ENCODE assay signal across 8 cellular contexts in the genomic region with DNA sequence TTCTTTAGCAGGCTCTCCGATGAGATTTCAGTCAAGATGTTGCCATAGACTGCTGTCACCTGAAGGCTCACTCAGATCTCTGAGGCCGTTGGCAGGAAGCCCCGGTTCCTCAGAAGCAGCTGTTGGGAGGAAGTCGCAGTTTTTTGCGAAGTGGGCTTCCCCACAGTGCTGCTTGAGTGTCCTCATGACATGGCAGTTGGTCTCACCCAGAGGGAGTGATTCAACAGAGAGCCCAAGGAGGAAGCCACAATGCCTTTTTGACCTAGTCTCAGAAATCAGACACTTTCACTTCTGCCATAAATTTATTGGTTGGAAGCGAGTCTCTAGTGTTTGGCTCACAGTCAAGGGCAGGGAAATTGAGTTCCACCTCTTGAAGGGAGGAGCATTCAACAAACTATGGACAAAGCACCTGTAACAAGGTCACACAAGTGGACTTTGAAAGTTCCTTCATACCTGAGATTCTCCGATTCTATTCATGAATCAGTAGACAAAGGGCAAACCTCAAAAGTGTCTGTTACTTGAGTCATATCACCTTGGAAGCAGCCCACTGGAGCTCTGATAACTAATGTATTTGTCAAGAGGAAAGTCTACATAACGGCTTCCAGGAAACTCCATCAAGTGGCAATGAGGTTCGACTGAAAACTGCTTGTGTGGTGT.
DNase-seq lines count a peak whose midpoint lies in the region; ATAC-seq and TF ChIP-seq lines count a peak whose summit lies in the region.
"Had no signal": no experiment of that assay in that cellular context is flagged by ENCODE, and none has a peak within 500 bp of the region (broad histone marks: within the 10 kb centered on the region; RNA-seq: fewer than 3 reads in every experiment).

No MANE protein-coding gene starts in this region.

- DNase-seq in SW480 (ENCODE audit: low spot score) (peak; percentile 7), lung (ENCODE audit: low spot score) (no peak), T-helper 17 cell (no peak), NCI-H2107 (lab: John Stamatoyannopoulos, UW) (no peak), smooth muscle cell (lab: John Stamatoyannopoulos, UW; ENCODE audit: unreplicated experiment) (no peak)
- DNase-seq: retina had no signal

- H3K4me1 ChIP-seq in lung (ENCODE audit: control insufficient read depth in 2 of 2, insufficient read depth in 2 of 2, low read length in 2 of 2) = peaks cover 0 to 3% of the 10 kb centered on the region in 2 donors
- H3K4me1 ChIP-seq in smooth muscle cell (ENCODE audit: low read depth) = peaks cover 10% of the 10 kb centered on the region

- H3K27ac ChIP-seq in lung (ENCODE audit: low read depth in 1 of 2, low read length in 1 of 2) (no peak overlapping the region), smooth muscle cell (ENCODE audit: low read depth) (no peak overlapping the region)

- no peak for TF ChIP-seq CTCF in lung (IDR thresholded peaks at IDR 0.05; ENCODE audit: control extremely low read depth, extremely low read depth)
- TF ChIP-seq CTCF in smooth muscle cell (IDR thresholded peaks at IDR 0.05; ENCODE audit: borderline replicate concordance, insufficient read depth, poor library complexity, severe bottlenecking) = no peak

- WGBS in lung, 2 donors = 75 to 77% methylated on average over 9 of the region's 9 CpGs
- 88% methylated on average over 9 of the region's 9 CpGs for WGBS in smooth muscle cell (ENCODE audit: low lambda C conversion rate)

- H3K4me1 Mint-ChIP-seq in T-helper 17 cell = no peaks in the 10 kb centered on the region

- H3K9ac ChIP-seq in smooth muscle cell (ENCODE audit: low read depth) = no peak overlapping the region

- no peak overlapping the region for H3K4me3 Mint-ChIP-seq in T-helper 17 cell

- ATAC-seq in GM18858 (IDR thresholded peaks at IDR 0.05; ENCODE audit: unreplicated experiment) = peak; percentile 68
- peak; percentile 47 for ATAC-seq in HG02884 (IDR thresholded peaks at IDR 0.05; ENCODE audit: unreplicated experiment)
- ATAC-seq in lung (ENCODE audit: insufficient read depth, low FRiP score) = peak; percentile 56
- ATAC-seq in T-helper 17 cell = no peak

- H3F3A ChIP-seq in smooth muscle cell (ENCODE audit: low read depth) = peaks cover 11% of the 10 kb centered on the region

- H3K4me3 ChIP-seq in lung (no peak overlapping the region), smooth muscle cell (no peak overlapping the region)

- no peaks in the 10 kb centered on the region for H4K20me1 ChIP-seq in smooth muscle cell (ENCODE audit: low read depth)

- H3K4me2 ChIP-seq in smooth muscle cell = no peak overlapping the region

- no peak overlapping the region for H3K27ac Mint-ChIP-seq in T-helper 17 cell

- H2AFZ ChIP-seq in smooth muscle cell (ENCODE audit: low read depth) = no peak overlapping the region

- no peaks in the 10 kb centered on the region for H3K79me2 ChIP-seq in smooth muscle cell (ENCODE audit: low read depth)

- H3K27me3 ChIP-seq in lung (ENCODE audit: control insufficient read depth, insufficient read depth) = no peaks in the 10 kb centered on the region
- no peaks in the 10 kb centered on the region for H3K27me3 ChIP-seq in smooth muscle cell (ENCODE audit: low read depth)

- H3K27me3 Mint-ChIP-seq in T-helper 17 cell = no peaks in the 10 kb centered on the region

- H3K36me3 Mint-ChIP-seq in T-helper 17 cell (ENCODE audit: low read depth) = peaks cover 5% of the 10 kb centered on the region

- peaks cover 5% of the 10 kb centered on the region in 2 donors for H3K36me3 ChIP-seq in lung (ENCODE audit: control insufficient read depth in 2 of 2, insufficient read depth in 2 of 2, low read length in 2 of 2)
- H3K36me3 ChIP-seq in smooth muscle cell (ENCODE audit: low read depth) = no peaks in the 10 kb centered on the region

- H3K9me3 ChIP-seq in lung (ENCODE audit: control insufficient read depth in 2 of 2, insufficient read depth in 1 of 2, low read length in 1 of 2) (peaks cover 0 to 4% of the 10 kb centered on the region in 2 donors), T-helper 17 cell (ENCODE audit: control insufficient read depth, low read length, poor library complexity, severe bottlenecking) (no peaks in the 10 kb centered on the region), smooth muscle cell (replicated peaks; ENCODE audit: low read depth) (no peaks in the 10 kb centered on the region)
